ENCODE assay signal across 1 cellular context in the genomic region with DNA sequence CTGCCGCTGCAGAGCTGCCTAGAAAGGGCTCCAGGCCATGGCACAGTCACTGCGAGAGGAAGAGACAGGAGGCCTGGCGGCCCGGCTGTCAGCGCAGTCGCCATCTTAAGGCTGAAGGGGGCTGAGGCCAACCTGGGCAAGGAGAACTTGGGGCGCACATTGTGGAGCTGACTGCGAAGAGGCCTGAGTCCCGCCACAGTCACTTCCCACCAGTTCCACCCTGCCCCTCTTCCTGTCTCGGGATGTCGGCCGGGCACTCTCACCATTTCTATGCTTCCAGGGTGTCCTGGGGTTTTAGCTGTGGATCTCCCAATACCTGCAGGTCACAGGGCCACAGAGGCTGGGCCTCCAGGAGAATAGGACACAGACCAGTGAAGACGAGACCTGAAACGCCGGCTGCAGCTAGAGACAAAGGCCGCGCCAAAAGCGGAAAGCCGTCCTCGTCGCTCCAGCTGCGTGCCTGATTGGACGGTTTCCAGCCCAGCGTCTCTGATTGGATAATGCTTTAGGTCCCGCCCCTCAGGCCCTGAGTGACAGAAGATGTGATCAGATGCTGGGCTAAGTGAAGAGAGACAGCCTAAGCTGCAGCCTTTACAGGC.
TF ChIP-seq lines count a peak whose summit lies in the region.

No MANE protein-coding gene starts in this region.

TF ChIP-seq in SK-N-SH, 30 proteins besides CTCF, POLR2A, EP300 and RAD21 (continued from another document):
- TF ChIP-seq, protein P1, sequence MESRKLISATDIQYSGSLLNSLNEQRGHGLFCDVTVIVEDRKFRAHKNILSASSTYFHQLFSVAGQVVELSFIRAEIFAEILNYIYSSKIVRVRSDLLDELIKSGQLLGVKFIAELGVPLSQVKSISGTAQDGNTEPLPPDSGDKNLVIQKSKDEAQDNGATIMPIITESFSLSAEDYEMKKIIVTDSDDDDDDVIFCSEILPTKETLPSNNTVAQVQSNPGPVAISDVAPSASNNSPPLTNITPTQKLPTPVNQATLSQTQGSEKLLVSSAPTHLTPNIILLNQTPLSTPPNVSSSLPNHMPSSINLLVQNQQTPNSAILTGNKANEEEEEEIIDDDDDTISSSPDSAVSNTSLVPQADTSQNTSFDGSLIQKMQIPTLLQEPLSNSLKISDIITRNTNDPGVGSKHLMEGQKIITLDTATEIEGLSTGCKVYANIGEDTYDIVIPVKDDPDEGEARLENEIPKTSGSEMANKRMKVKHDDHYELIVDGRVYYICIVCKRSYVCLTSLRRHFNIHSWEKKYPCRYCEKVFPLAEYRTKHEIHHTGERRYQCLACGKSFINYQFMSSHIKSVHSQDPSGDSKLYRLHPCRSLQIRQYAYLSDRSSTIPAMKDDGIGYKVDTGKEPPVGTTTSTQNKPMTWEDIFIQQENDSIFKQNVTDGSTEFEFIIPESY (IDR thresholded peaks at IDR 0.05; ENCODE audit: borderline replicate concordance, low read depth): no peak
- TF ChIP-seq RCOR1 (IDR thresholded peaks at IDR 0.05; ENCODE audit: low read length) (no peak), NFIC (IDR thresholded peaks at IDR 0.05; ENCODE audit: borderline replicate concordance) (no peak), TEAD4 (IDR thresholded peaks at IDR 0.05; ENCODE audit: borderline replicate concordance, insufficient read depth) (no peak), TCF12 (IDR thresholded peaks at IDR 0.05) (no peak), TAF1 (IDR thresholded peaks at IDR 0.05; ENCODE audit: borderline replicate concordance, low read depth, low read length) (peak; percentile 35; the same call in 1 of the 2 replicates), ELF1 (IDR thresholded peaks at IDR 0.05) (no peak), MXI1 (IDR thresholded peaks at IDR 0.05; ENCODE audit: low read depth, low read length) (peak; percentile 82), SMC3 (IDR thresholded peaks at IDR 0.05; ENCODE audit: low read depth, low read length) (no peak), RXRA (IDR thresholded peaks at IDR 0.05; ENCODE audit: borderline replicate concordance, low read depth) (no peak), CHD2 (IDR thresholded peaks at IDR 0.05; ENCODE audit: low read length, partially characterized antibody) (peak; percentile 53), RFX5 (IDR thresholded peaks at IDR 0.05; ENCODE audit: low read length) (peak; percentile 72), FOXM1 (IDR thresholded peaks at IDR 0.05; ENCODE audit: low read depth) (no peak), JUND (IDR thresholded peaks at IDR 0.05) (no peak), EZH2phosphoT487 (IDR thresholded peaks at IDR 0.05; ENCODE audit: borderline replicate concordance, low read depth) (no peak), YY1 (IDR thresholded peaks at IDR 0.05; ENCODE audit: low read depth) (peak; percentile 67; the same call in 1 of the 2 replicates), SIN3A (IDR thresholded peaks at IDR 0.05; ENCODE audit: borderline replicate concordance, low read depth, low read length) (peak; percentile 62; the same call in 1 of the 2 replicates), FOXJ3 (CRISPR knock-in tag; IDR thresholded peaks at IDR 0.05) (no peak), MEF2A (IDR thresholded peaks at IDR 0.05; ENCODE audit: borderline replicate concordance, low read depth) (no peak), POLR2AphosphoS5 (IDR thresholded peaks at IDR 0.05; ENCODE audit: low read depth, low read length) (peak; percentile 64; the same call in 1 of the 2 replicates), GABPA (IDR thresholded peaks at IDR 0.05; ENCODE audit: low read depth) (no peak)
- TF ChIP-seq, protein P2, sequence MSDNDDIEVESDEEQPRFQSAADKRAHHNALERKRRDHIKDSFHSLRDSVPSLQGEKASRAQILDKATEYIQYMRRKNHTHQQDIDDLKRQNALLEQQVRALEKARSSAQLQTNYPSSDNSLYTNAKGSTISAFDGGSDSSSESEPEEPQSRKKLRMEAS (IDR thresholded peaks at IDR 0.05; ENCODE audit: low read depth): peak; percentile 61; the same call in 1 of the 2 replicates
- TF ChIP-seq, protein P3, sequence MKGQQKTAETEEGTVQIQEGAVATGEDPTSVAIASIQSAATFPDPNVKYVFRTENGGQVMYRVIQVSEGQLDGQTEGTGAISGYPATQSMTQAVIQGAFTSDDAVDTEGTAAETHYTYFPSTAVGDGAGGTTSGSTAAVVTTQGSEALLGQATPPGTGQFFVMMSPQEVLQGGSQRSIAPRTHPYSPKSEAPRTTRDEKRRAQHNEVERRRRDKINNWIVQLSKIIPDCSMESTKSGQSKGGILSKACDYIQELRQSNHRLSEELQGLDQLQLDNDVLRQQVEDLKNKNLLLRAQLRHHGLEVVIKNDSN (IDR thresholded peaks at IDR 0.05; ENCODE audit: borderline replicate concordance, low read depth): no peak
- TF ChIP-seq, protein P4, sequence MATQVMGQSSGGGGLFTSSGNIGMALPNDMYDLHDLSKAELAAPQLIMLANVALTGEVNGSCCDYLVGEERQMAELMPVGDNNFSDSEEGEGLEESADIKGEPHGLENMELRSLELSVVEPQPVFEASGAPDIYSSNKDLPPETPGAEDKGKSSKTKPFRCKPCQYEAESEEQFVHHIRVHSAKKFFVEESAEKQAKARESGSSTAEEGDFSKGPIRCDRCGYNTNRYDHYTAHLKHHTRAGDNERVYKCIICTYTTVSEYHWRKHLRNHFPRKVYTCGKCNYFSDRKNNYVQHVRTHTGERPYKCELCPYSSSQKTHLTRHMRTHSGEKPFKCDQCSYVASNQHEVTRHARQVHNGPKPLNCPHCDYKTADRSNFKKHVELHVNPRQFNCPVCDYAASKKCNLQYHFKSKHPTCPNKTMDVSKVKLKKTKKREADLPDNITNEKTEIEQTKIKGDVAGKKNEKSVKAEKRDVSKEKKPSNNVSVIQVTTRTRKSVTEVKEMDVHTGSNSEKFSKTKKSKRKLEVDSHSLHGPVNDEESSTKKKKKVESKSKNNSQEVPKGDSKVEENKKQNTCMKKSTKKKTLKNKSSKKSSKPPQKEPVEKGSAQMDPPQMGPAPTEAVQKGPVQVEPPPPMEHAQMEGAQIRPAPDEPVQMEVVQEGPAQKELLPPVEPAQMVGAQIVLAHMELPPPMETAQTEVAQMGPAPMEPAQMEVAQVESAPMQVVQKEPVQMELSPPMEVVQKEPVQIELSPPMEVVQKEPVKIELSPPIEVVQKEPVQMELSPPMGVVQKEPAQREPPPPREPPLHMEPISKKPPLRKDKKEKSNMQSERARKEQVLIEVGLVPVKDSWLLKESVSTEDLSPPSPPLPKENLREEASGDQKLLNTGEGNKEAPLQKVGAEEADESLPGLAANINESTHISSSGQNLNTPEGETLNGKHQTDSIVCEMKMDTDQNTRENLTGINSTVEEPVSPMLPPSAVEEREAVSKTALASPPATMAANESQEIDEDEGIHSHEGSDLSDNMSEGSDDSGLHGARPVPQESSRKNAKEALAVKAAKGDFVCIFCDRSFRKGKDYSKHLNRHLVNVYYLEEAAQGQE (IDR thresholded peaks at IDR 0.05; ENCODE audit: low read depth, low read length): no peak
- TF ChIP-seq, protein P5, sequence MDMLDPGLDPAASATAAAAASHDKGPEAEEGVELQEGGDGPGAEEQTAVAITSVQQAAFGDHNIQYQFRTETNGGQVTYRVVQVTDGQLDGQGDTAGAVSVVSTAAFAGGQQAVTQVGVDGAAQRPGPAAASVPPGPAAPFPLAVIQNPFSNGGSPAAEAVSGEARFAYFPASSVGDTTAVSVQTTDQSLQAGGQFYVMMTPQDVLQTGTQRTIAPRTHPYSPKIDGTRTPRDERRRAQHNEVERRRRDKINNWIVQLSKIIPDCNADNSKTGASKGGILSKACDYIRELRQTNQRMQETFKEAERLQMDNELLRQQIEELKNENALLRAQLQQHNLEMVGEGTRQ (IDR thresholded peaks at IDR 0.05; ENCODE audit: borderline replicate concordance, low read depth, low read length): no peak
